Comparison of ENCODE assay signal across 28 cellular contexts in the genomic region with DNA sequence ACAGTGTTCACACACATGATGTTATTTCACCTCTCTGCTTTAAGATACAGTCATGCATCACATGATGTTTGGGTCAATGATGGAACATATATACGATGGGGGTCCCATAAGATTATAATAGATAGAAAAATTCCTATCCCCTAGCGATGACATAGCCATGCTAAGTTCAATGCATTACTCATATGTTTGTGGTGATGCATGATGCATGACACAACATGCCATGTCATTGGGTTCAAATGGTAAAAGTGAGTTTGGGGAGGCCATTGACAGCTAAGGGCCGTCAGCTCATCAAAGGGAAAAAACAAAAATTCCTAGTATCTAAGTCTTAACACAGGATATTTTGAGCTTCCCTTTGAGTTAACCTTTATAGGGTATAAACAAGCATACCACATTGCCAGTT.
"Had no signal": no experiment of that assay in that cellular context is flagged by ENCODE, and none has a peak within 500 bp of the region (broad histone marks: within the 10 kb centered on the region; RNA-seq: fewer than 3 reads in every experiment).

No MANE protein-coding gene starts in this region.

- H3K36me3 ChIP-seq: ascending aorta had no signal

- H3K4me3 ChIP-seq: ascending aorta had no signal

- H3K27me3 ChIP-seq: ascending aorta had no signal

- ATAC-seq: activated CD8-positive, alpha-beta memory T cell treated with anti-CD3 and anti-CD28 coated beads, Interleukin-2, amount 10 ng/mL, durations not matched to agents 7 days and 5 days; activated CD8-positive, alpha-beta T cell treated with anti-CD3 and anti-CD28 coated beads, Interleukin-2, amount 10 ng/mL, durations not matched to agents 7 days and 5 days; activated naive CD8-positive, alpha-beta T cell treated with anti-CD3 and anti-CD28 coated beads, Interleukin-2, amount 50 U/mL, for 24 hours had no signal

- DNase-seq: activated B cell treated with CpG ODN at 0.5 μM for 24 hours; activated CD4-positive, alpha-beta memory T cell treated with anti-CD3 and anti-CD28 coated beads, Interleukin-2, amount 10 ng/mL, durations not matched to agents 7 days and 5 days; activated CD4-positive, alpha-beta T cell treated with anti-CD3 and anti-CD28 coated beads for 4 hours; activated CD4-positive, alpha-beta T cell treated with anti-CD3 and anti-CD28 coated beads, Interleukin-2, amount 10 ng/mL, durations not matched to agents 24 days and 14 days; activated CD4-positive, alpha-beta T cell treated with anti-CD3 and anti-CD28 coated beads, Interleukin-2, amount 50 U/mL, for 1 hour; activated CD4-positive, alpha-beta T cell treated with anti-CD3 and anti-CD28 coated beads, Interleukin-2, amount 50 U/mL, for 4 hours; activated CD4-positive, CD25-positive, alpha-beta regulatory T cell treated with anti-CD3 and anti-CD28 coated beads, Interleukin-2, amount 50 U/mL, for 72 hours; activated CD8-positive, alpha-beta memory T cell treated with anti-CD3 and anti-CD28 coated beads for 24 hours; activated CD8-positive, alpha-beta memory T cell treated with anti-CD3 and anti-CD28 coated beads, Interleukin-2, amount 10 ng/mL, durations not matched to agents 7 days and 5 days; activated CD8-positive, alpha-beta memory T cell treated with anti-CD3 and anti-CD28 coated beads, Interleukin-2, amount 50 U/mL, for 48 hours; activated CD8-positive, alpha-beta T cell treated with anti-CD3 and anti-CD28 coated beads, Interleukin-2, amount 10 ng/mL, durations not matched to agents 7 days and 5 days; activated effector memory CD4-positive, alpha-beta T cell treated with Interleukin-2 at 50 U/mL for 16 hours; activated gamma-delta T cell; activated naive CD4-positive, alpha-beta T cell treated with anti-CD3 and anti-CD28 coated beads, Interleukin-2, amount 10 ng/mL, durations not matched to agents 7 days and 5 days; activated naive CD4-positive, alpha-beta T cell treated with Interleukin-2 at 50 U/mL for 16 hours; activated naive CD8-positive, alpha-beta T cell treated with anti-CD3 and anti-CD28 coated beads, Interleukin-2, amount 10 ng/mL, durations not matched to agents 7 days and 5 days; activated naive CD8-positive, alpha-beta T cell treated with anti-CD3 and anti-CD28 coated beads, Interleukin-2, amount 50 U/mL, for 24 hours; activated T-cell treated with anti-CD3 and anti-CD28 coated beads, Interleukin-2, amount 50 U/mL, for 24 hours; activated T-cell treated with anti-CD3 and anti-CD28 coated beads, Interleukin-2, amount 50 U/mL, for 48 hours; amygdala; anterior cingulate cortex; central memory CD4-positive, alpha-beta T cell; T-helper 1 cell; T-helper 2 cell; T-helper 9 cell had no signal

- H3K27ac ChIP-seq: ascending aorta, VCaP had no signal

- FAIRE-seq: TTC549 had no signal
